Comparison of ENCODE assay signal across 8 cellular contexts in the genomic region with DNA sequence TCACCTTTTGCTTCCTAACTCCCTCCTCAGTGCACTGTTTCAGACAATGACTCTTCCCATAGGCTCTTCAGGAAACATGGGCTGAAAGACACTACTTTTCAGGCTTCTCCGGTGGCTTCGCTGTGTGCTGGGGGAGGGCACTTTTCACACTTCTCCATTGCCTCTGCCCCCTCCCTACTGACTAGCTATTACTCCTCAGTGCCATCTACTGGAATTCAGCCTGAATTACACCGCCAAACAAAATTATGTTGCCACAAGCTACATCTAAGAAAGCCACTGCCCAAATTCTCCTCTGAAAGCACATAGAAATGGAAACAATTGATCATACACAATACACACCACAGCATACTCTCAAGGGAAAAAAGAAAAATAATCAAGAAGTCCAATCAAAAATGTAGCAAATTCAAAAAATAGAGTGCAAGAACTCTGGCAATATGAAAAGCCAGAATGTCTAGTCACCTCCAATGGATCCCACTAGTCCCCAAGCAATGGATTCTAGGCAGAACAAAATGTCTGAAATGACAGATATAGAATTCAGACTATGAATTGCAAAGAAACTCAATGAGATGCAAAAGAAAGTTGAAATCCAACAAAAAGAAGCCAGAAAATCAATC.
A peak's percentile ranks its signal among the peaks of the same experiment; 100 is the strongest.
DNase-seq lines count a peak whose midpoint lies in the region; ATAC-seq and TF ChIP-seq lines count a peak whose summit lies in the region.

No MANE protein-coding gene starts in this region.

- no peaks in the 10 kb centered on the region for H3K27me3 Mint-ChIP-seq in mesothelial cell of epicardium (ENCODE audit: low read depth)
- no peaks in the 10 kb centered on the region for H3K27me3 Mint-ChIP-seq in activated T-helper 17 cell treated with anti-CD3 and anti-CD28 coated beads, Interleukin-2, amount 50 U/mL, for 72 hours

- no peak overlapping the region for H3K27ac Mint-ChIP-seq in mesothelial cell of epicardium
- H3K27ac Mint-ChIP-seq in activated T-helper 17 cell treated with anti-CD3 and anti-CD28 coated beads, Interleukin-2, amount 50 U/mL, for 72 hours = no peak overlapping the region

- H3K36me3 ChIP-seq in tibial nerve = no peaks in the 10 kb centered on the region

- no peak overlapping the region for H3K27ac ChIP-seq in HL-60 (replicated peaks)
- no peak overlapping the region for H3K27ac ChIP-seq in tibial nerve

- no peaks in the 10 kb centered on the region for H3K4me1 Mint-ChIP-seq in mesothelial cell of epicardium
- H3K4me1 Mint-ChIP-seq in activated T-helper 17 cell treated with anti-CD3 and anti-CD28 coated beads, Interleukin-2, amount 50 U/mL, for 72 hours = peaks cover 3% of the 10 kb centered on the region

- peak; percentile 39 for TF ChIP-seq CTCF in HL-60 (IDR thresholded peaks at IDR 0.05; ENCODE audit: insufficient read depth, low read length)
- peak; percentile 24 for TF ChIP-seq CTCF in WI38 (IDR thresholded peaks at IDR 0.05; ENCODE audit: low read depth, low read length)
- TF ChIP-seq CTCF in mesothelial cell of epicardium (IDR thresholded peaks at IDR 0.05; ENCODE audit: unreplicated experiment) = peak; percentile 28
- peak in 1 of 5 experiments; percentile 26 for TF ChIP-seq CTCF in tibial nerve (IDR thresholded peaks at IDR 0.05)

- peaks cover 49% of the 10 kb centered on the region for H3K9me3 Mint-ChIP-seq in mesothelial cell of epicardium
- H3K9me3 Mint-ChIP-seq in activated T-helper 17 cell treated with anti-CD3 and anti-CD28 coated beads, Interleukin-2, amount 50 U/mL, for 72 hours = peaks cover 28% of the 10 kb centered on the region

- 61 to 71% methylated on average over 3 of the region's 3 CpGs for WGBS in tibial nerve, 2 donors

- no peak overlapping the region for H3K4me3 Mint-ChIP-seq in mesothelial cell of epicardium
- H3K4me3 Mint-ChIP-seq in activated T-helper 17 cell treated with anti-CD3 and anti-CD28 coated beads, Interleukin-2, amount 50 U/mL, for 72 hours = no peak overlapping the region

- H3K27me3 ChIP-seq in HL-60 (ENCODE audit: insufficient read depth, poor library complexity, severe bottlenecking) (no peaks in the 10 kb centered on the region), tibial nerve (no peaks in the 10 kb centered on the region)

- peaks cover 0 to 21% (median 0%) of the 10 kb centered on the region in 4 donors for H3K9me3 ChIP-seq in tibial nerve

- ATAC-seq in activated T-helper 17 cell treated with anti-CD3 and anti-CD28 coated beads, Interleukin-2, amount 50 U/mL, for 72 hours (replicated peaks) = no peak

- H3K4me1 ChIP-seq in tibial nerve = no peaks in the 10 kb centered on the region

- TF ChIP-seq POLR2A in tibial nerve (IDR thresholded peaks at IDR 0.05) = no peak

- H3K36me3 Mint-ChIP-seq in mesothelial cell of epicardium = peaks cover 5% of the 10 kb centered on the region
- H3K36me3 Mint-ChIP-seq in activated T-helper 17 cell treated with anti-CD3 and anti-CD28 coated beads, Interleukin-2, amount 50 U/mL, for 72 hours (ENCODE audit: low read depth) = no peaks in the 10 kb centered on the region

- H3K4me3 ChIP-seq in HL-60 (replicated peaks; ENCODE audit: insufficient read depth, low read length) (no peak overlapping the region), WI38 (ENCODE audit: low read depth, low read length) (no peak overlapping the region), tibial nerve (no peak overlapping the region)

- no peak for TF ChIP-seq EP300 in tibial nerve (IDR thresholded peaks at IDR 0.05)

- DNase-seq in NOMO-1 treated with DMSO at 0.1 percent for 48 hours (lab: John Stamatoyannopoulos, UW; ENCODE audit: unreplicated experiment) (peak; percentile 34), NOMO-1 treated with dmso at 0.1 percent for 144 hours (lab: John Stamatoyannopoulos, UW; ENCODE audit: unreplicated experiment) (no peak), HL-60 (ENCODE audit: low read depth in 1 of 2, low spot score in 1 of 2) (peak in 1 of 2 experiments; percentile 33), mesothelial cell of epicardium (ENCODE audit: low spot score in 2 of 2, unreplicated experiment in 2 of 2) (no peak), tibial nerve (ENCODE audit: low spot score in 2 of 2) (no peak), HCEC 1CT (no peak)
